In genomic region chrX:7706032-7706431, GRCh38 we compare ENCODE assay signal across 12 cellular contexts.
DNase-seq lines count a peak whose midpoint lies in the region; ATAC-seq and TF ChIP-seq lines count a peak whose summit lies in the region.
"Had no signal": no experiment of that assay in that cellular context is flagged by ENCODE, and none has a peak within 500 bp of the region (broad histone marks: within the 10 kb centered on the region; RNA-seq: fewer than 3 reads in every experiment).

No MANE protein-coding gene starts in this region.

- no peaks in the 10 kb centered on the region for H3K36me3 Mint-ChIP-seq in brain
- H3K36me3 Mint-ChIP-seq: stimulated activated memory B cell treated with anti-CD40 and anti-IgM and Interleukin-4, amounts not matched to agents 10 μg/mL and 1 μg/mL and 100 μg/mL, for 72 hours had no signal

- H3K9me3 ChIP-seq in MM.1S (replicated peaks; ENCODE audit: insufficient read depth, low read length) = no peaks in the 10 kb centered on the region

- no peaks in the 10 kb centered on the region for H3F3A ChIP-seq in MM.1S (ENCODE audit: insufficient read depth, low read length)

- no peaks in the 10 kb centered on the region for H3K4me1 ChIP-seq in MM.1S (ENCODE audit: low read length)

- no peak overlapping the region for H3K4me3 Mint-ChIP-seq in brain
- H3K4me3 Mint-ChIP-seq: stimulated activated memory B cell treated with anti-CD40 and anti-IgM and Interleukin-4, amounts not matched to agents 10 μg/mL and 1 μg/mL and 100 μg/mL, for 72 hours had no signal

- TF ChIP-seq CTCF in C4-2B (conservative IDR thresholded peaks at IDR 0.05) = peak; percentile 17
- peak; percentile 20 for TF ChIP-seq CTCF in MM.1S (IDR thresholded peaks at IDR 0.05; ENCODE audit: low read length)
- TF ChIP-seq CTCF in brain (conservative IDR thresholded peaks at IDR 0.05) = peak; percentile 64 to 68

- no peaks in the 10 kb centered on the region for H3K79me2 ChIP-seq in MM.1S (ENCODE audit: low read length)

- no peaks in the 10 kb centered on the region for H4K20me1 ChIP-seq in MM.1S (ENCODE audit: insufficient read depth, low read length)

- H3K36me3 ChIP-seq in MM.1S (replicated peaks; ENCODE audit: insufficient read depth, low read length) = no peaks in the 10 kb centered on the region

- no peaks in the 10 kb centered on the region for H3K9me2 ChIP-seq in MM.1S (replicated peaks; ENCODE audit: insufficient read depth, low read length)

- H3K9ac ChIP-seq in MM.1S (ENCODE audit: low read length) = no peak overlapping the region

- no peak for ATAC-seq in sciatic nerve
- ATAC-seq: stimulated activated memory B cell treated with anti-CD40 and anti-IgM and Interleukin-4, amounts not matched to agents 10 μg/mL and 1 μg/mL and 100 μg/mL, for 72 hours had no signal

- no peak overlapping the region for H2AFZ ChIP-seq in MM.1S (ENCODE audit: low read length)

- H3K4me2 ChIP-seq in MM.1S (ENCODE audit: low read depth, low read length) = no peak overlapping the region

- peaks cover 16% of the 10 kb centered on the region for H3K4me1 Mint-ChIP-seq in brain
- H3K4me1 Mint-ChIP-seq: stimulated activated memory B cell treated with anti-CD40 and anti-IgM and Interleukin-4, amounts not matched to agents 10 μg/mL and 1 μg/mL and 100 μg/mL, for 72 hours had no signal

- H3K27ac ChIP-seq in C4-2B = no peak overlapping the region
- H3K27ac ChIP-seq in MM.1S (ENCODE audit: low read length) = no peak overlapping the region

- H3K27me3 Mint-ChIP-seq in brain = peaks cover 6% of the 10 kb centered on the region
- H3K27me3 Mint-ChIP-seq: stimulated activated memory B cell treated with anti-CD40 and anti-IgM and Interleukin-4, amounts not matched to agents 10 μg/mL and 1 μg/mL and 100 μg/mL, for 72 hours had no signal

- intact Hi-C loops in sciatic nerve (cut with DNase I) = no loop called here

- no peaks in the 10 kb centered on the region for H3K9me3 Mint-ChIP-seq in brain

- DNase-seq in MM.1S (peak; percentile 8), lung microvascular endothelial cell (ENCODE audit: low read depth in 2 of 2) (peak; percentile 1 to 3), putamen (ENCODE audit: low spot score) (no peak), sciatic nerve (ENCODE audit: low spot score) (no peak), NCI-H187 (lab: John Stamatoyannopoulos, UW) (no peak)
- DNase-seq in central memory CD4-positive, alpha-beta T cell = no peak
- DNase-seq: activated gamma-delta T cell, hypothalamus, NCI-H1694 had no signal

- H3K27ac Mint-ChIP-seq in brain = no peak overlapping the region
- H3K27ac Mint-ChIP-seq: stimulated activated memory B cell treated with anti-CD40 and anti-IgM and Interleukin-4, amounts not matched to agents 10 μg/mL and 1 μg/mL and 100 μg/mL, for 72 hours had no signal

- H3K4me3 ChIP-seq in MM.1S (ENCODE audit: low read length) = no peak overlapping the region

- H3K27me3 ChIP-seq in MM.1S (replicated peaks; ENCODE audit: insufficient read depth, low read length) = no peaks in the 10 kb centered on the region

Comparison
In these comparisons a context has a peak if more than half of its experiments do, and no peak if none do; other contexts are left out.
1. DNase-seq: peak in MM.1S (single experiment) and lung microvascular endothelial cell (2 of 2); none in central memory CD4-positive, alpha-beta T cell (single experiment), putamen (single experiment), sciatic nerve (single experiment) and NCI-H187 (0 of 2).
2. Peak in every context shown above with its lines, with median percentiles within 50 percentile points of each other: CTCF ChIP-seq.